1 cellular context compared by ENCODE assay signal in the genomic region with DNA sequence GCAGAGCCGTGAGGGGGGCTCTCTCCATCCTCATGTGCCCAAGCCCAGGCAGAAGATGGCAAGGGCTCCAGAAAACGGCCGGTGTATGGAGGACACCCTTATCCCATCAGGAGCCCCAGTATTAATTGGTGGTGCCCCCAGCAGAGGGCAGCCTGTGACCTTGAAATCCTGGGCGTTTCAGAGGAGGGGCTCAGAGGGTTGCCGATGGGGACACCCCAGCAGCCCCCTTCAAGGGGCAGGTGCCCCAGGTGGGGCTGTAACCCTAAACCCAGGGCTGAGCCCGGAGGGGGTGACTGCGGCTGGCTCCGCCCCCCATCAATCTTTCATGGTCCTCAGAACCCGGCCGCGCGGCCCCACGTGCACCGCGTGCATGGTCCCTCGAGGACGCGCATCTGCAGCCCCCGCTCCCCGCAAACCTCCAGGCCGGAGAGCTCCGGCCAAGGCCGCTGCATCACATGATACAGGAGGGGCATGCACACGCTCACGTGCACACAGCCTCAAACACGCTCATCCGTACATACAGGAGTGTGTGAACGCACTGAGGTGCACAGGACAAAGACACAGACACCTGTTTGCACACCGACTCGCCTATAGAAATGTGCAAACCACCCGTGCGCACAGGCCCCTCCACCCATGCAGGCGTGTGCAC.
TF ChIP-seq lines count a peak whose summit lies in the region.

No MANE protein-coding gene starts in this region.

TF ChIP-seq in GM12878, 131 proteins besides CTCF, POLR2A, EP300 and RAD21 (continued from another document):
- peak; percentile 33 for TF ChIP-seq USF2 (IDR thresholded peaks at IDR 0.05; ENCODE audit: borderline replicate concordance, low read depth, low read length)
- TF ChIP-seq CREB1 (IDR thresholded peaks at IDR 0.05; ENCODE audit: low read depth) = no peak; the same call in 1 of the 2 replicates
- no peak for TF ChIP-seq FOXM1 (IDR thresholded peaks at IDR 0.05; ENCODE audit: low read depth, low read length)
- TF ChIP-seq STAT1 (conservative IDR thresholded peaks at IDR 0.05) = no peak
- TF ChIP-seq, protein P1, sequence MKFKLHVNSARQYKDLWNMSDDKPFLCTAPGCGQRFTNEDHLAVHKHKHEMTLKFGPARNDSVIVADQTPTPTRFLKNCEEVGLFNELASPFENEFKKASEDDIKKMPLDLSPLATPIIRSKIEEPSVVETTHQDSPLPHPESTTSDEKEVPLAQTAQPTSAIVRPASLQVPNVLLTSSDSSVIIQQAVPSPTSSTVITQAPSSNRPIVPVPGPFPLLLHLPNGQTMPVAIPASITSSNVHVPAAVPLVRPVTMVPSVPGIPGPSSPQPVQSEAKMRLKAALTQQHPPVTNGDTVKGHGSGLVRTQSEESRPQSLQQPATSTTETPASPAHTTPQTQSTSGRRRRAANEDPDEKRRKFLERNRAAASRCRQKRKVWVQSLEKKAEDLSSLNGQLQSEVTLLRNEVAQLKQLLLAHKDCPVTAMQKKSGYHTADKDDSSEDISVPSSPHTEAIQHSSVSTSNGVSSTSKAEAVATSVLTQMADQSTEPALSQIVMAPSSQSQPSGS (IDR thresholded peaks at IDR 0.05; ENCODE audit: low read length) = no peak
- 0 out of 2 replicates have a peak, but pooled peaks have one; percentile 68 for TF ChIP-seq ESRRA (IDR thresholded peaks at IDR 0.05; ENCODE audit: low read length)
- TF ChIP-seq BCLAF1 (IDR thresholded peaks at IDR 0.05) = no peak
